In the genomic region with DNA sequence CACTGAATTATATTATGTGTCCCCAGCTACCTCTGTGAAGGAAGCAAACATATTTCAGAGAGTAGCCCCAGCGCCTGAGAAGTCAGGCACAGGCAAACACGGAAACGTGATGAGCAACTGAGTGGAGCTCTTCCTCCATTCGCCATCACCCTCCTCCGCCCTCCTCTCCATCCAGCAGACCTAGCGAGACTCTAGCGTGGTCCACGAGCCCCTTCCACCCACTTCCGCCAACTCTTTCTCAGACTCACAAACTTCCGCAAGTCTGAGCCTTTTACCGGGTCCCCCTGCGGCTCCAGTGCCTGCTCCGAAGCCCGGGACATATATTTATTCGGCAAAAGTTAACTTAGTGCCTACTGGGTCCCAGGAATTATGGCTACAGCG, we compare ENCODE assay signal across 1 cellular context.
TF ChIP-seq lines count a peak whose summit lies in the region.

No MANE protein-coding gene starts in this region.

TF ChIP-seq in GM23338, 12 proteins besides CTCF, POLR2A, EP300 and RAD21 (continued from another document):
- TF ChIP-seq, protein P1, sequence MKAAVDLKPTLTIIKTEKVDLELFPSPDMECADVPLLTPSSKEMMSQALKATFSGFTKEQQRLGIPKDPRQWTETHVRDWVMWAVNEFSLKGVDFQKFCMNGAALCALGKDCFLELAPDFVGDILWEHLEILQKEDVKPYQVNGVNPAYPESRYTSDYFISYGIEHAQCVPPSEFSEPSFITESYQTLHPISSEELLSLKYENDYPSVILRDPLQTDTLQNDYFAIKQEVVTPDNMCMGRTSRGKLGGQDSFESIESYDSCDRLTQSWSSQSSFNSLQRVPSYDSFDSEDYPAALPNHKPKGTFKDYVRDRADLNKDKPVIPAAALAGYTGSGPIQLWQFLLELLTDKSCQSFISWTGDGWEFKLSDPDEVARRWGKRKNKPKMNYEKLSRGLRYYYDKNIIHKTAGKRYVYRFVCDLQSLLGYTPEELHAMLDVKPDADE (IDR thresholded peaks at IDR 0.05): no peak
